Comparison of ENCODE assay signal across 8 cellular contexts in genomic region chr9:120892748-120893584, GRCh38. TPM values are rescaled to one million over a fixed set of nuclear protein-coding genes. Genes with fewer than 3 reads are reported as not detected.
A peak's percentile ranks its signal among the peaks of the same experiment; 100 is the strongest.
DNase-seq lines count a peak whose midpoint lies in the region; ATAC-seq and TF ChIP-seq lines count a peak whose summit lies in the region.

No MANE protein-coding gene starts in this region.

- peaks cover 0 to 4% (median 3%) of the 10 kb centered on the region in 3 donors for H3K27me3 Mint-ChIP-seq in CD14-positive monocyte (ENCODE audit: low read depth in 3 of 3)

- H4K20me1 ChIP-seq in BLaER1 treated with 17β-estradiol and CSF1 and Interleukin-3, amounts not matched to agents 10 nM and 100 nM: no peaks in the 10 kb centered on the region
- no peaks in the 10 kb centered on the region for H4K20me1 ChIP-seq in OCI-LY1 (ENCODE audit: insufficient read depth, low read length)

- no peaks in the 10 kb centered on the region for H3K36me3 ChIP-seq in BLaER1 treated with 17β-estradiol and CSF1 and Interleukin-3, amounts not matched to agents 10 nM and 100 nM
- no peaks in the 10 kb centered on the region for H3K36me3 ChIP-seq in OCI-LY1 (ENCODE audit: insufficient read depth, low read length)
- H3K36me3 ChIP-seq in left lung: no peaks in the 10 kb centered on the region

- no peaks in the 10 kb centered on the region for H3K27me3 ChIP-seq in BLaER1 treated with 17β-estradiol and CSF1 and Interleukin-3, amounts not matched to agents 10 nM and 100 nM
- H3K27me3 ChIP-seq in OCI-LY1 (ENCODE audit: insufficient read depth, low read length) (no peaks in the 10 kb centered on the region), left lung (peaks cover 0 to 5% of the 10 kb centered on the region in 2 donors)

- no peaks in the 10 kb centered on the region for H3K9me2 ChIP-seq in OCI-LY1 (ENCODE audit: low read depth, low read length)

- H3K27ac ChIP-seq in BLaER1 treated with 17β-estradiol and CSF1 and Interleukin-3, amounts not matched to agents 10 nM and 100 nM: peak overlapping the region in 10 of 11 experiments; percentile 22 to 94 (median 78); a peak in 18 of 22 replicates
- peak overlapping the region; percentile 95 for H3K27ac ChIP-seq in OCI-LY1 (ENCODE audit: low read depth, low read length, poor library complexity, severe bottlenecking)
- no peak overlapping the region for H3K27ac ChIP-seq in left lung
- H3K27ac ChIP-seq in substantia nigra (ENCODE audit: low read depth, low read length, poor library complexity, severe bottlenecking): no peak overlapping the region

- intact Hi-C loops in left lung (cut with DNase I) (no loop called here), CD14-positive monocyte (cut with micrococcal nuclease) (no loop called here)

- H3K4me1 Mint-ChIP-seq in CD14-positive monocyte: peaks cover 33% of the 10 kb centered on the region

- H3K4me3 ChIP-seq in BLaER1 treated with 17β-estradiol and CSF1 and Interleukin-3, amounts not matched to agents 10 nM and 100 nM: no peak overlapping the region
- H3K4me3 ChIP-seq in OCI-LY1 (ENCODE audit: low read depth, low read length, poor library complexity, severe bottlenecking) (no peak overlapping the region), left lung (no peak overlapping the region)

- H3K27ac Mint-ChIP-seq in CD14-positive monocyte: peak overlapping the region in 2 of 7 donors; percentile 8 to 26

- H3K79me2 ChIP-seq in OCI-LY1 (ENCODE audit: insufficient read depth, low read length): no peaks in the 10 kb centered on the region

- peak overlapping the region; percentile 49 to 94 (median 77) for H3K4me2 ChIP-seq in BLaER1 treated with 17β-estradiol and CSF1 and Interleukin-3, amounts not matched to agents 10 nM and 100 nM
- peak overlapping the region; percentile 35 for H3K4me2 ChIP-seq in OCI-LY1 (ENCODE audit: low read length)

- H3K36me3 Mint-ChIP-seq in CD14-positive monocyte: no peaks in the 10 kb centered on the region

- peak; percentile 85 for DNase-seq in activated effector memory CD4-positive, alpha-beta T cell treated with anti-CD3 and anti-CD28 coated beads, Interleukin-2, amount 50 U/mL, for 16 hours
- DNase-seq in left lung (no peak), CD14-positive monocyte (ENCODE audit: low spot score) (no peak), substantia nigra (lab: John Stamatoyannopoulos, UW) (no peak)

- ATAC-seq in GM19324 (IDR thresholded peaks at IDR 0.05; ENCODE audit: low FRiP score, unreplicated experiment) (peak; percentile 78), HG03196 (IDR thresholded peaks at IDR 0.05; ENCODE audit: unreplicated experiment) (peak; percentile 60), left lung (peak; percentile 17)

- peaks cover 0 to 4% (median 0%) of the 10 kb centered on the region in 11 experiments; a peak in 2 of 22 replicates for H3K9me3 ChIP-seq in BLaER1 treated with 17β-estradiol and CSF1 and Interleukin-3, amounts not matched to agents 10 nM and 100 nM (replicated peaks in 1 of 11)
- no peaks in the 10 kb centered on the region for H3K9me3 ChIP-seq in OCI-LY1 (ENCODE audit: low read length)
- no peaks in the 10 kb centered on the region for H3K9me3 ChIP-seq in left lung

- H3K4me1 ChIP-seq in BLaER1 treated with 17β-estradiol and CSF1 and Interleukin-3, amounts not matched to agents 10 nM and 100 nM: peaks cover 48 to 100% (median 96%) of the 10 kb centered on the region in 10 experiments
- H3K4me1 ChIP-seq in OCI-LY1 (ENCODE audit: insufficient read depth, low read length, severe bottlenecking) (peaks cover 66% of the 10 kb centered on the region), left lung (peaks cover 14 to 30% of the 10 kb centered on the region in 2 donors)

- H2AFZ ChIP-seq in OCI-LY1 (ENCODE audit: low read length): no peak overlapping the region

- no peaks in the 10 kb centered on the region for H3K9me3 Mint-ChIP-seq in CD14-positive monocyte

- H3K9ac ChIP-seq in BLaER1 treated with 17β-estradiol and CSF1 and Interleukin-3, amounts not matched to agents 10 nM and 100 nM: peak overlapping the region in 8 of 11 experiments; percentile 34 to 77 (median 69); a peak in 15 of 22 replicates
- peak overlapping the region; percentile 47 for H3K9ac ChIP-seq in OCI-LY1 (ENCODE audit: low read length)

- no peak overlapping the region for H3K4me3 Mint-ChIP-seq in CD14-positive monocyte

- H3F3A ChIP-seq in OCI-LY1 (ENCODE audit: insufficient read depth, low read length): no peaks in the 10 kb centered on the region

- TF ChIP-seq CTCF in OCI-LY1 (IDR thresholded peaks at IDR 0.05; ENCODE audit: low read length) (no peak), left lung (IDR thresholded peaks at IDR 0.05) (no peak), CD14-positive monocyte (IDR thresholded peaks at IDR 0.05) (no peak)

RNA-seq across cellular contexts. Expression of gene PHF19, which starts 16.0 kb away (rescaled TPM):
- total RNA-seq in left lung: 10 to 100 TPM; 37.0 to 40.2 TPM
- polyA plus RNA-seq in CD14-positive monocyte: 10 to 100 TPM; 12.6 to 12.7 TPM

RNA-seq across cellular contexts. Expression of gene TRAF1, which starts 33.6 kb away (rescaled TPM):
- 1 to 10 TPM; 4.4 to 6.8 TPM for total RNA-seq in left lung
- polyA plus RNA-seq in CD14-positive monocyte: under 1 TPM; 0.15 to 0.74 TPM

RNA-seq across cellular contexts. Expression of gene PSMD5, which starts 50.2 kb away (rescaled TPM):
- 10 to 100 TPM; 47.3 to 52.1 TPM for total RNA-seq in left lung
- polyA plus RNA-seq in CD14-positive monocyte: 10 to 100 TPM; 10.7 to 20.9 TPM

Comparison
In these comparisons a context has a peak if more than half of its experiments do, and no peak if none do; other contexts are left out.
1. H3K27ac ChIP-seq: peak in BLaER1 treated with 17β-estradiol and CSF1 and Interleukin-3, amounts not matched to agents 10 nM and 100 nM (10 of 11) and OCI-LY1 (single experiment); none in left lung (0 of 2) and substantia nigra (single experiment).
2. ATAC-seq: peak in every context shown above with its lines; median percentile 78 in GM19324; 60 in HG03196; 17 in left lung.